ENCODE assay signal across 1 cellular context in genomic region chr11:100863080-100863581, GRCh38.
TF ChIP-seq lines count a peak whose summit lies in the region.

No MANE protein-coding gene starts in this region.

TF ChIP-seq in A549, 52 proteins besides CTCF, POLR2A, EP300 and RAD21 (continued from another document):
- TF ChIP-seq REST (IDR thresholded peaks at IDR 0.05) (no peak), ELK1 (IDR thresholded peaks at IDR 0.05; ENCODE audit: low read depth, low read length) (no peak), ZC3H11A (IDR thresholded peaks at IDR 0.05) (no peak), HOXB5 (CRISPR knock-in tag; IDR thresholded peaks at IDR 0.05) (no peak), MAFK (IDR thresholded peaks at IDR 0.05; ENCODE audit: partially characterized antibody) (no peak), RFX5 (IDR thresholded peaks at IDR 0.05) (no peak), BCL3 (IDR thresholded peaks at IDR 0.05) (no peak), GATA3 (IDR thresholded peaks at IDR 0.05; ENCODE audit: borderline replicate concordance) (no peak), POLR2AphosphoS2 (conservative IDR thresholded peaks at IDR 0.05; ENCODE audit: low read length) (no peak), CBX2 (IDR thresholded peaks at IDR 0.05; ENCODE audit: borderline replicate concordance, low read depth) (no peak), NFE2L2 (conservative IDR thresholded peaks at IDR 0.05; ENCODE audit: low read length) (no peak), E2F6 (IDR thresholded peaks at IDR 0.05; ENCODE audit: borderline replicate concordance, low read depth) (no peak)
TF ChIP-seq in A549: peak in this region for 0.
